Comparison of ENCODE assay signal across 8 cellular contexts in the genomic region with DNA sequence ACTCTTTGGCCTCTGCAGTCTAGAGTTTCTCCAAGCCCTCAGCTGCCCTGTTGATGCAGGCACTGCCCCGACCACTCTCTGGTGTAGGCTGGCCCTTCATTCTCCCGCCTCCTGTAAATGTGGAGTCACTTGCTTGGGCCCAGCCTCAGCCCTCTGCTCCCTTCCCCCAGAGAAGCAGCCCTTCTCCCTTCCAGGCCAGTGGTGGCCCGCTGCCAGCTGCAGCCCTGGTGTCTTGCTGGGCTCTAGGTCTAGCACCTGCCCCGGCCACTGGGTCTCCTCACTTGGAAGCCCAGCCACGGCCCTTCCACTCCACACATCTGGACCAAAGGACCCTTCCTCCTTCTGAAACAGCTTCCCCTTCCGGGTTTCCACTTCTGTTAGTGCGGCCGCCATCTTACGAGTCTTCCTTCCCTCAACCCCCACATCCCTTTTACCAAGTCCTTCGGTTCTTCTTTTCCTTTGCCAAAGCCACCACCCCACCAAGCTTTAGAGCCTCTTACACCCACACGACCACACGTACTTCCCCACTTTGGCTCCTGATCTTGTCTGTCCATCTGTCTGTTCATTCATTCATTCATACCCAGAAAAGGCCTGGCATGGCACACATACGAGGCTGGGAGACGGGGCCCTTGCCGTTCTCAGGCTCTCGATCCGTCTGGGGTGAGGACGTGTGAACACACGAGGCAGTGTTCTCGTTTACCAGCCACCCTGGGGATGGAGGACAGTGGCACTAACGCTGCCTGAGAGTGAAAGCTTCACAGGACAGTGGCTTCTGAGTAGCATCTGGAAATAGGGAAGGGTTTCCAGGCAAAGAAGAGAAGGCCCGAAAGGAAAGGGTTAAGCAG.
DNase-seq lines count a peak whose midpoint lies in the region; ATAC-seq and TF ChIP-seq lines count a peak whose summit lies in the region.

No MANE protein-coding gene starts in this region.

- peak overlapping the region; percentile 95 to 99 (median 98) for H3K27ac Mint-ChIP-seq in CD14-positive monocyte
- peak overlapping the region; percentile 54 to 88 for H3K27ac Mint-ChIP-seq in natural killer cell

- TF ChIP-seq CTCF in CD14-positive monocyte (IDR thresholded peaks at IDR 0.05) = no peak
- no peak for TF ChIP-seq CTCF in brain microvascular endothelial cell (IDR thresholded peaks at IDR 0.05; ENCODE audit: low read depth, low read length, missing control alignments)
- TF ChIP-seq CTCF in natural killer cell (IDR thresholded peaks at IDR 0.05) = no peak

- no peaks in the 10 kb centered on the region for H3K27me3 ChIP-seq in brain microvascular endothelial cell (replicated peaks)

- H3K4me3 Mint-ChIP-seq in CD14-positive monocyte (peak overlapping the region; percentile 66 to 85), natural killer cell (peak overlapping the region; percentile 70)

- peaks cover 0 to 5% (median 0%) of the 10 kb centered on the region in 3 donors for H3K27me3 Mint-ChIP-seq in CD14-positive monocyte (ENCODE audit: low read depth in 3 of 3)
- no peaks in the 10 kb centered on the region for H3K27me3 Mint-ChIP-seq in natural killer cell (ENCODE audit: low read depth in 2 of 2)

- DNase-seq in CD14-positive monocyte (ENCODE audit: low spot score) (no peak), MV-4-11 (lab: John Stamatoyannopoulos, UW) (peak; percentile 85), brain microvascular endothelial cell (no peak), natural killer cell (no peak), NCI-H2171 treated with DMSO at 0.1 percent for 48 hours (lab: John Stamatoyannopoulos, UW) (no peak), NCI-H774 (lab: John Stamatoyannopoulos, UW) (no peak), AG08395 (ENCODE audit: low spot score) (no peak)

- H3K4me1 Mint-ChIP-seq in CD14-positive monocyte (peaks cover 78% of the 10 kb centered on the region), natural killer cell (peaks cover 32 to 58% of the 10 kb centered on the region in 2 donors)

- no peaks in the 10 kb centered on the region for H3K9me3 Mint-ChIP-seq in CD14-positive monocyte
- no peaks in the 10 kb centered on the region for H3K9me3 Mint-ChIP-seq in natural killer cell

- no peak for ATAC-seq in natural killer cell
- no peak for ATAC-seq in GM19397 (IDR thresholded peaks at IDR 0.05; ENCODE audit: unreplicated experiment)

- in situ Hi-C loops in brain microvascular endothelial cell (cut with HindIII; ENCODE audit: low pct_ligation_motif_present, low sequenced_read_pairs) = no loop called here

- H3K4me3 ChIP-seq in brain microvascular endothelial cell (ENCODE audit: low read depth, low read length) = no peak overlapping the region

- H3K27ac ChIP-seq in brain microvascular endothelial cell = peak overlapping the region; percentile 88

- peaks cover 1% of the 10 kb centered on the region for H3K36me3 ChIP-seq in brain microvascular endothelial cell (replicated peaks)

- H3K36me3 Mint-ChIP-seq in CD14-positive monocyte = peaks cover 11 to 17% of the 10 kb centered on the region in 2 donors
- H3K36me3 Mint-ChIP-seq in natural killer cell = no peaks in the 10 kb centered on the region

- intact Hi-C loops in CD14-positive monocyte (cut with micrococcal nuclease) (no loop called here), natural killer cell (cut with micrococcal nuclease) (no loop called here)
